Comparison of ENCODE assay signal across 8 cellular contexts in genomic region chr16:50323335-50324011, GRCh38. TPM values are rescaled to one million over a fixed set of nuclear protein-coding genes. Genes with fewer than 3 reads are reported as not detected.
DNase-seq lines count a peak whose midpoint lies in the region; ATAC-seq and TF ChIP-seq lines count a peak whose summit lies in the region.

No MANE protein-coding gene starts in this region.

- H3K4me3 ChIP-seq in LNCaP clone FGC (ENCODE audit: low read depth, low read length): no peak overlapping the region
- no peak overlapping the region for H3K4me3 ChIP-seq in liver (ENCODE audit: low read depth in 1 of 3, low read length in 3 of 3)
- no peak overlapping the region for H3K4me3 ChIP-seq in thyroid gland (replicated peaks in 1 of 3)

- H3K27ac ChIP-seq in liver (ENCODE audit: low read depth in 1 of 2, low read length in 2 of 2) (no peak overlapping the region), thyroid gland (no peak overlapping the region)

- DNase-seq in Calu3 (no peak), LNCaP clone FGC (ENCODE audit: low read depth) (no peak), thyroid gland (no peak), pons (ENCODE audit: low spot score) (no peak)
- no peak for DNase-seq in activated T-cell treated with anti-CD3 and anti-CD28 coated beads, Interleukin-2, amount 50 U/mL, for 72 hours

- CTCF ChIA-PET in Calu3 (lab: Charles Lee): no interaction called here

- H3K9ac ChIP-seq in liver (ENCODE audit: low read depth in 1 of 2, low read length in 2 of 2): no peak overlapping the region

- intact Hi-C loops in Calu3 (cut with micrococcal nuclease; ENCODE audit: unreplicated experiment): no loop called here
- intact Hi-C loops in thyroid gland (cut with DNase I): no loop called here

- no peaks in the 10 kb centered on the region for H3K9me3 ChIP-seq in liver (ENCODE audit: control insufficient read depth in 4 of 4, low read length in 3 of 4)
- H3K9me3 ChIP-seq in thyroid gland: no peaks in the 10 kb centered on the region

- peaks cover 11% of the 10 kb centered on the region for H3K4me1 Mint-ChIP-seq in Calu3 (ENCODE audit: low read depth, unreplicated experiment)
- peaks cover 33% of the 10 kb centered on the region for H3K4me1 Mint-ChIP-seq in activated T-cell treated with anti-CD3 and anti-CD28 coated beads, Interleukin-2, amount 50 U/mL, for 72 hours (ENCODE audit: low read depth)

- TF ChIP-seq RAD21 in liver (IDR thresholded peaks at IDR 0.05): peak; percentile 49 to 62

- H3K27me3 Mint-ChIP-seq in Calu3 (ENCODE audit: unreplicated experiment): no peaks in the 10 kb centered on the region
- no peaks in the 10 kb centered on the region for H3K27me3 Mint-ChIP-seq in activated T-cell treated with anti-CD3 and anti-CD28 coated beads, Interleukin-2, amount 50 U/mL, for 72 hours (ENCODE audit: low read depth)

- no peaks in the 10 kb centered on the region for H3K9me3 Mint-ChIP-seq in Calu3 (ENCODE audit: low read depth, unreplicated experiment)
- H3K9me3 Mint-ChIP-seq in activated T-cell treated with anti-CD3 and anti-CD28 coated beads, Interleukin-2, amount 50 U/mL, for 72 hours: no peaks in the 10 kb centered on the region

- H3K36me3 Mint-ChIP-seq in Calu3 (ENCODE audit: insufficient read depth, unreplicated experiment): peaks cover 50% of the 10 kb centered on the region
- H3K36me3 Mint-ChIP-seq in activated T-cell treated with anti-CD3 and anti-CD28 coated beads, Interleukin-2, amount 50 U/mL, for 72 hours (ENCODE audit: insufficient read depth in 2 of 2): peaks cover 8 to 34% of the 10 kb centered on the region in 2 donors

- TF ChIP-seq POLR2A in thyroid gland (IDR thresholded peaks at IDR 0.05): no peak

- H3K4me1 ChIP-seq in liver (ENCODE audit: control insufficient read depth in 4 of 4, insufficient read depth in 4 of 4, low read length in 3 of 4): no peaks in the 10 kb centered on the region
- H3K4me1 ChIP-seq in thyroid gland: no peaks in the 10 kb centered on the region

- BruUV-seq in Calu3 (replicated peaks; lab: Mats Ljungman, UMichigan): no TSS peak

- H3K36me3 ChIP-seq in liver (ENCODE audit: control insufficient read depth in 4 of 4, insufficient read depth in 3 of 4, low read depth in 1 of 4, low read length in 3 of 4): peaks cover 7 to 61% (median 40%) of the 10 kb centered on the region in 4 donors
- peaks cover 25 to 28% of the 10 kb centered on the region in 2 donors for H3K36me3 ChIP-seq in thyroid gland

- ATAC-seq in activated T-cell treated with anti-CD3 and anti-CD28 coated beads, Interleukin-2, amount 50 U/mL, for 72 hours (replicated peaks in 1 of 2): no peak
- no peak for ATAC-seq in GM21529 (IDR thresholded peaks at IDR 0.05; ENCODE audit: unreplicated experiment)
- no peak for ATAC-seq in HG03520 (IDR thresholded peaks at IDR 0.05; ENCODE audit: unreplicated experiment)

- H3K4me3 Mint-ChIP-seq in Calu3 (ENCODE audit: low read depth, unreplicated experiment): no peak overlapping the region
- peak overlapping the region in 1 of 2 donors; percentile 34 for H3K4me3 Mint-ChIP-seq in activated T-cell treated with anti-CD3 and anti-CD28 coated beads, Interleukin-2, amount 50 U/mL, for 72 hours

- 76% methylated on average over 11 of the region's 11 CpGs for WGBS in liver
- WGBS in thyroid gland, 2 donors: 80% methylated on average over 11 of the region's 11 CpGs

- TF ChIP-seq CTCF in Calu3 (IDR thresholded peaks at IDR 0.05; ENCODE audit: unreplicated experiment): no peak
- TF ChIP-seq CTCF in LNCaP clone FGC (IDR thresholded peaks at IDR 0.05; ENCODE audit: control insufficient read depth, extremely low read depth, insufficient read depth): peak; percentile 60
- peak; percentile 11 for TF ChIP-seq CTCF in liver (IDR thresholded peaks at IDR 0.05; ENCODE audit: low read depth, low read length, missing input control)
- no peak for TF ChIP-seq CTCF in thyroid gland (IDR thresholded peaks at IDR 0.05)

- H3K27ac Mint-ChIP-seq in Calu3 (ENCODE audit: unreplicated experiment): peak overlapping the region; percentile 59
- H3K27ac Mint-ChIP-seq in activated T-cell treated with anti-CD3 and anti-CD28 coated beads, Interleukin-2, amount 50 U/mL, for 72 hours: peak overlapping the region; percentile 66

- H3K27me3 ChIP-seq in liver (ENCODE audit: control insufficient read depth in 4 of 4, insufficient read depth in 4 of 4, low read length in 3 of 4) (no peaks in the 10 kb centered on the region), thyroid gland (no peaks in the 10 kb centered on the region)

TF ChIP-seq in liver, 16 proteins besides CTCF, POLR2A, EP300 and RAD21:
- no peak for TF ChIP-seq NR2F2 (IDR thresholded peaks at IDR 0.05)
- TF ChIP-seq REST (IDR thresholded peaks at IDR 0.05): no peak
- TF ChIP-seq MAX (IDR thresholded peaks at IDR 0.05): no peak
- no peak for TF ChIP-seq SP1 (IDR thresholded peaks at IDR 0.05)
- TF ChIP-seq HNF4A (conservative IDR thresholded peaks at IDR 0.05): no peak
- TF ChIP-seq EGR1 (IDR thresholded peaks at IDR 0.05; ENCODE audit: low read depth in 2 of 2): no peak
- TF ChIP-seq ATF3 (IDR thresholded peaks at IDR 0.05): no peak
- no peak for TF ChIP-seq TAF1 (conservative IDR thresholded peaks at IDR 0.05)
- no peak for TF ChIP-seq FOXA2 (IDR thresholded peaks at IDR 0.05)
- TF ChIP-seq GABPA (IDR thresholded peaks at IDR 0.05 in 1 of 2, conservative IDR thresholded peaks at IDR 0.05 in 1 of 2): no peak
- no peak for TF ChIP-seq YY1 (IDR thresholded peaks at IDR 0.05)
- no peak for TF ChIP-seq ZBTB33 (IDR thresholded peaks at IDR 0.05)
- TF ChIP-seq RXRA (IDR thresholded peaks at IDR 0.05): no peak
- TF ChIP-seq HNF4G (IDR thresholded peaks at IDR 0.05): no peak
- no peak for TF ChIP-seq FOXA1 (IDR thresholded peaks at IDR 0.05)

RNA-seq across cellular contexts. Expression of gene BRD7, which starts 45.3 kb away (rescaled TPM):
- total RNA-seq in Calu3 (2022): 96.0 and 98.7 TPM in 2 replicates
- 10 to 100 TPM; 74.8 to 84.2 TPM for total RNA-seq in activated T-cell treated with anti-CD3 and anti-CD28 coated beads, Interleukin-2, amount 50 U/mL, for 72 hours
- total RNA-seq in liver: 10 to 100 TPM; 14.0 to 34.3 TPM
- 10 to 100 TPM; 13.3 to 14.2 TPM for polyA plus RNA-seq in liver
- total RNA-seq in thyroid gland: 10 to 100 TPM; 41.4 to 56.0 (median 46.8) TPM

RNA-seq across cellular contexts. Expression of gene ADCY7, which starts 57.1 kb away (rescaled TPM):
- 67.7 and 71.4 TPM in 2 replicates for total RNA-seq in Calu3 (2022)
- total RNA-seq in activated T-cell treated with anti-CD3 and anti-CD28 coated beads, Interleukin-2, amount 50 U/mL, for 72 hours: 10 to 100 TPM; 67.5 to 97.1 TPM
- total RNA-seq in liver: 10 to 100 TPM; 11.5 to 43.9 TPM
- 1 to 10 TPM; 1.8 to 3.4 TPM for polyA plus RNA-seq in liver
- total RNA-seq in thyroid gland: 1 to 10 TPM; 4.2 to 8.2 (median 7.1) TPM

Comparison
In these comparisons a context has a peak if more than half of its experiments do, and no peak if none do; other contexts are left out.
1. CTCF ChIP-seq: peak in LNCaP clone FGC (single experiment) and liver (single experiment); none in Calu3 (single experiment) and thyroid gland (0 of 6).